ENCODE assay signal across 16 cellular contexts in genomic region chr5:141517902-141518610, GRCh38. TPM values are rescaled to one million over a fixed set of nuclear protein-coding genes. Genes with fewer than 3 reads are reported as not detected.
DNase-seq lines count a peak whose midpoint lies in the region; ATAC-seq and TF ChIP-seq lines count a peak whose summit lies in the region.
"Had no signal": no experiment of that assay in that cellular context is flagged by ENCODE, and none has a peak within 500 bp of the region (broad histone marks: within the 10 kb centered on the region; RNA-seq: fewer than 3 reads in every experiment).

No MANE protein-coding gene starts in this region.

- no peak overlapping the region for H4K91ac ChIP-seq in mesenchymal stem cell (ENCODE audit: low read length)

- no peaks in the 10 kb centered on the region for H3K27me3 Mint-ChIP-seq in activated naive CD4-positive, alpha-beta T cell treated with anti-CD3 and anti-CD28 coated beads, Interleukin-2, amount 50 U/mL, for 24 hours
- H3K27me3 Mint-ChIP-seq in activated naive CD4-positive, alpha-beta T cell treated with anti-CD3 and anti-CD28 coated beads for 36 hours (ENCODE audit: low read depth) = no peaks in the 10 kb centered on the region

- peak overlapping the region; percentile 52 to 94 for H3K18ac ChIP-seq in mesenchymal stem cell (ENCODE audit: low read depth in 1 of 2, low read length in 2 of 2)

- peak overlapping the region in 1 of 2 experiments; percentile 54 for H3K4ac ChIP-seq in mesenchymal stem cell (ENCODE audit: low read depth in 1 of 2, low read length in 2 of 2)

- H3K27me3 ChIP-seq in mesenchymal stem cell (ENCODE audit: control insufficient read depth in 1 of 2, insufficient read depth in 1 of 2, low read length in 2 of 2) (no peaks in the 10 kb centered on the region), thoracic aorta (replicated peaks; ENCODE audit: insufficient read depth) (no peaks in the 10 kb centered on the region)
- H3K27me3 ChIP-seq: thyroid gland had no signal

- H3K4me3 ChIP-seq in mesenchymal stem cell (ENCODE audit: insufficient read depth in 1 of 2, low read depth in 1 of 2, low read length in 2 of 2) = no peak overlapping the region
- H3K4me3 ChIP-seq in thoracic aorta = no peak overlapping the region
- H3K4me3 ChIP-seq: skin epidermis, thyroid gland had no signal

- peaks cover 31% of the 10 kb centered on the region for H3K4me1 ChIP-seq in mesenchymal stem cell (ENCODE audit: control insufficient read depth, insufficient read depth, low read depth, low read length)
- H3K4me1 ChIP-seq in thoracic aorta (ENCODE audit: control insufficient read depth in 1 of 2, low read depth in 2 of 2) = peaks cover 44 to 72% of the 10 kb centered on the region in 2 donors

- H3K27ac Mint-ChIP-seq in activated naive CD4-positive, alpha-beta T cell treated with anti-CD3 and anti-CD28 coated beads, Interleukin-2, amount 50 U/mL, for 24 hours = peak overlapping the region; percentile 76
- no peak overlapping the region for H3K27ac Mint-ChIP-seq in activated naive CD4-positive, alpha-beta T cell treated with anti-CD3 and anti-CD28 coated beads for 36 hours
- H3K27ac Mint-ChIP-seq: activated CD8-positive, alpha-beta T cell treated with anti-CD3 and anti-CD28 coated beads, Interleukin-2, amount 10 ng/mL, durations not matched to agents 7 days and 5 days had no signal

- H3K9me3 ChIP-seq in mesenchymal stem cell (ENCODE audit: control insufficient read depth, low read length) (no peaks in the 10 kb centered on the region), thoracic aorta (no peaks in the 10 kb centered on the region)
- H3K9me3 ChIP-seq: thyroid gland had no signal

- no peak overlapping the region for H2BK15ac ChIP-seq in mesenchymal stem cell (ENCODE audit: low read depth, poor library complexity, severe bottlenecking)

- H2BK12ac ChIP-seq in mesenchymal stem cell (ENCODE audit: low read length in 2 of 2) = peak overlapping the region; percentile 7 to 89

- H3K36me3 ChIP-seq in mesenchymal stem cell (ENCODE audit: control insufficient read depth in 1 of 2, insufficient read depth in 2 of 2, low read depth in 1 of 2, low read length in 2 of 2) (peaks cover 14 to 47% of the 10 kb centered on the region in 2 experiments), thoracic aorta (no peaks in the 10 kb centered on the region)

- H2AFZ ChIP-seq in mesenchymal stem cell (ENCODE audit: low read depth, low read length) = no peak overlapping the region

- H3K14ac ChIP-seq in mesenchymal stem cell (ENCODE audit: low read length in 2 of 2) = no peak overlapping the region

- intact Hi-C loops in activated naive CD4-positive, alpha-beta T cell treated with anti-CD3 and anti-CD28 coated beads for 36 hours (cut with micrococcal nuclease) = no loop called here

- ATAC-seq in thoracic aorta (ENCODE audit: insufficient number of reproducible peaks, low FRiP score, low read depth) = no peak
- ATAC-seq: activated CD8-positive, alpha-beta T cell treated with anti-CD3 and anti-CD28 coated beads, Interleukin-2, amount 10 ng/mL, durations not matched to agents 7 days and 5 days had no signal

- H3K27ac ChIP-seq in caudate nucleus (ENCODE audit: low read depth, low read length) (peak overlapping the region; percentile 41), mesenchymal stem cell (ENCODE audit: low read length, poor library complexity, severe bottlenecking) (no peak overlapping the region), thoracic aorta (peak overlapping the region; percentile 94 to 98)
- H3K27ac ChIP-seq: thyroid gland had no signal

- H3K4me3 Mint-ChIP-seq in activated naive CD4-positive, alpha-beta T cell treated with anti-CD3 and anti-CD28 coated beads, Interleukin-2, amount 50 U/mL, for 24 hours = no peak overlapping the region
- H3K4me3 Mint-ChIP-seq in activated naive CD4-positive, alpha-beta T cell treated with anti-CD3 and anti-CD28 coated beads for 36 hours = no peak overlapping the region
- H3K4me3 Mint-ChIP-seq: activated CD8-positive, alpha-beta T cell treated with anti-CD3 and anti-CD28 coated beads, Interleukin-2, amount 10 ng/mL, durations not matched to agents 7 days and 5 days; H9 had no signal

- H2BK5ac ChIP-seq in mesenchymal stem cell (ENCODE audit: low read depth, low read length, poor library complexity, severe bottlenecking) = no peak overlapping the region

- H3K36me3 Mint-ChIP-seq in activated naive CD4-positive, alpha-beta T cell treated with anti-CD3 and anti-CD28 coated beads, Interleukin-2, amount 50 U/mL, for 24 hours = peaks cover 23% of the 10 kb centered on the region
- peaks cover 35% of the 10 kb centered on the region for H3K36me3 Mint-ChIP-seq in activated naive CD4-positive, alpha-beta T cell treated with anti-CD3 and anti-CD28 coated beads for 36 hours (ENCODE audit: low read depth)

- peaks cover 57% of the 10 kb centered on the region for H3K4me1 Mint-ChIP-seq in activated naive CD4-positive, alpha-beta T cell treated with anti-CD3 and anti-CD28 coated beads, Interleukin-2, amount 50 U/mL, for 24 hours
- peaks cover 47% of the 10 kb centered on the region for H3K4me1 Mint-ChIP-seq in activated naive CD4-positive, alpha-beta T cell treated with anti-CD3 and anti-CD28 coated beads for 36 hours (ENCODE audit: low read depth)

- no peak overlapping the region for H2AK5ac ChIP-seq in mesenchymal stem cell (ENCODE audit: low read length, severe bottlenecking)

- H4K8ac ChIP-seq in mesenchymal stem cell (ENCODE audit: low read length) = no peak overlapping the region

- CTCF ChIA-PET in activated naive CD4-positive, alpha-beta T cell treated with anti-CD3 and anti-CD28 coated beads for 36 hours (lab: Charles Lee) = interaction anchor here (0.6 to 8.9 kb wide), 2 partner anchors 5 to 349 kb away, joined by 3 to 96 read pairs; no protein-coding TSS in a partner anchor

- peak overlapping the region; percentile 57 for H2BK120ac ChIP-seq in mesenchymal stem cell (ENCODE audit: low read depth, low read length)

- no peak overlapping the region for H3K4me2 ChIP-seq in mesenchymal stem cell (ENCODE audit: low read length, poor library complexity, severe bottlenecking)

- no peaks in the 10 kb centered on the region for H3K9me3 Mint-ChIP-seq in activated naive CD4-positive, alpha-beta T cell treated with anti-CD3 and anti-CD28 coated beads, Interleukin-2, amount 50 U/mL, for 24 hours
- H3K9me3 Mint-ChIP-seq in activated naive CD4-positive, alpha-beta T cell treated with anti-CD3 and anti-CD28 coated beads for 36 hours = no peaks in the 10 kb centered on the region
- H3K9me3 Mint-ChIP-seq: H9 had no signal

- H3K9ac ChIP-seq in mesenchymal stem cell (ENCODE audit: low read length) = no peak overlapping the region

- H3K23ac ChIP-seq in mesenchymal stem cell (ENCODE audit: low read length in 2 of 2) = no peak overlapping the region

- peaks cover 19% of the 10 kb centered on the region for H3K79me1 ChIP-seq in mesenchymal stem cell (replicated peaks; ENCODE audit: low read length, poor library complexity, severe bottlenecking)

- WGBS in mesenchymal stem cell = 42% methylated on average over 8 of the region's 11 CpGs

- no peak for DNase-seq in activated naive CD4-positive, alpha-beta T cell treated with anti-CD3 and anti-CD28 coated beads for 36 hours
- no peak for DNase-seq in caudate nucleus (lab: John Stamatoyannopoulos, UW)
- DNase-seq in mesenchymal stem cell = peak; percentile 97
- no peak for DNase-seq in thoracic aorta (ENCODE audit: low spot score)
- no peak for DNase-seq in SHP77 (lab: John Stamatoyannopoulos, UW)
- no peak for DNase-seq in COR-L47 (lab: John Stamatoyannopoulos, UW)
- DNase-seq in cerebellar cortex (ENCODE audit: low spot score) = no peak
- DNase-seq: activated CD8-positive, alpha-beta T cell treated with anti-CD3 and anti-CD28 coated beads, Interleukin-2, amount 10 ng/mL, durations not matched to agents 7 days and 5 days; effector memory CD4-positive, alpha-beta T cell; H9; NCI-H1105 treated with DMSO at 0.1 percent for 48 hours; NCI-H524; RPMI8226; thyroid gland had no signal

- no peak for TF ChIP-seq CTCF in thoracic aorta (IDR thresholded peaks at IDR 0.05)

RNA-seq across cellular contexts. Expression of gene PCDHGC5, which starts 29.2 kb away (rescaled TPM):
- total RNA-seq in activated naive CD4-positive, alpha-beta T cell treated with anti-CD3 and anti-CD28 coated beads for 36 hours = not detected
- 0.26 TPM for polyA plus RNA-seq in mesenchymal stem cell (2013, experiment 1 of 2)
- polyA plus RNA-seq in mesenchymal stem cell (2013, experiment 2 of 2) = 0.27 TPM
- total RNA-seq in thoracic aorta = 1 to 10 TPM; 5.7 to 6.9 TPM
- total RNA-seq: activated CD8-positive, alpha-beta T cell treated with anti-CD3 and anti-CD28 coated beads, Interleukin-2, amount 10 ng/mL, durations not matched to agents 7 days and 5 days had no signal

RNA-seq across cellular contexts. Expression of gene PCDHGC4, which starts 33.2 kb away (rescaled TPM):
- not detected for total RNA-seq in activated naive CD4-positive, alpha-beta T cell treated with anti-CD3 and anti-CD28 coated beads for 36 hours
- polyA plus RNA-seq in mesenchymal stem cell (2013, experiment 1 of 2) = 0.19 TPM
- 0.15 TPM for polyA plus RNA-seq in mesenchymal stem cell (2013, experiment 2 of 2)
- total RNA-seq in thoracic aorta = 1 to 10 TPM; 6.4 to 7.9 TPM
- total RNA-seq: activated CD8-positive, alpha-beta T cell treated with anti-CD3 and anti-CD28 coated beads, Interleukin-2, amount 10 ng/mL, durations not matched to agents 7 days and 5 days had no signal

RNA-seq across cellular contexts. Expression of gene PCDHGC3, which starts 42.3 kb away (rescaled TPM):
- under 1 TPM; 0.12 to 0.17 TPM for total RNA-seq in activated naive CD4-positive, alpha-beta T cell treated with anti-CD3 and anti-CD28 coated beads for 36 hours
- 115 TPM for polyA plus RNA-seq in mesenchymal stem cell (2013, experiment 1 of 2)
- 114 TPM for polyA plus RNA-seq in mesenchymal stem cell (2013, experiment 2 of 2)
- 10 to 100 TPM; 61.3 to 99.9 TPM for total RNA-seq in thoracic aorta
- total RNA-seq: activated CD8-positive, alpha-beta T cell treated with anti-CD3 and anti-CD28 coated beads, Interleukin-2, amount 10 ng/mL, durations not matched to agents 7 days and 5 days had no signal

Comparison
In these comparisons a context has a peak if more than half of its experiments do, and no peak if none do; other contexts are left out.
1. RNA of gene PCDHGC5, which starts 29.2 kb away (total RNA-seq): 5.7 to 6.9 TPM in thoracic aorta; not detected in activated naive CD4-positive, alpha-beta T cell treated with anti-CD3 and anti-CD28 coated beads for 36 hours; every median in the first group is over 4 times any median in the second.
2. RNA of gene PCDHGC4, which starts 33.2 kb away (total RNA-seq): 6.4 to 7.9 TPM in thoracic aorta; not detected in activated naive CD4-positive, alpha-beta T cell treated with anti-CD3 and anti-CD28 coated beads for 36 hours; every median in the first group is over 4 times any median in the second.
3. RNA of gene PCDHGC3, which starts 42.3 kb away (total RNA-seq): 61.3 to 99.9 TPM in thoracic aorta; 0.12 to 0.17 TPM in activated naive CD4-positive, alpha-beta T cell treated with anti-CD3 and anti-CD28 coated beads for 36 hours; every median in the first group is over 10 times any median in the second.